Comparison of ENCODE assay signal across 10 cellular contexts in genomic region chr11:8056810-8057463, GRCh38. TPM values are rescaled to one million over a fixed set of nuclear protein-coding genes. Genes with fewer than 3 reads are reported as not detected.
DNase-seq lines count a peak whose midpoint lies in the region; ATAC-seq and TF ChIP-seq lines count a peak whose summit lies in the region.
"Had no signal": no experiment of that assay in that cellular context is flagged by ENCODE, and none has a peak within 500 bp of the region (broad histone marks: within the 10 kb centered on the region; RNA-seq: fewer than 3 reads in every experiment).

No MANE protein-coding gene starts in this region.

- H3K27me3 ChIP-seq in heart left ventricle (no peaks in the 10 kb centered on the region), psoas muscle (ENCODE audit: insufficient read depth in 3 of 3, low read length in 2 of 3) (no peaks in the 10 kb centered on the region)

- H3K4me1 ChIP-seq in heart left ventricle (peaks cover 0 to 32% (median 17%) of the 10 kb centered on the region in 12 donors), psoas muscle (no peaks in the 10 kb centered on the region)

- H3K4me1 Mint-ChIP-seq in T-helper 17 cell = peaks cover 6% of the 10 kb centered on the region

- H3K36me3 Mint-ChIP-seq in T-helper 17 cell (ENCODE audit: low read depth) = no peaks in the 10 kb centered on the region

- 54 to 67% (median 59%) methylated on average over 12 of the region's 12 CpGs for WGBS in heart left ventricle, 4 donors
- WGBS in psoas muscle, 3 donors = 33 to 53% (median 48%) methylated on average over 12 of the region's 12 CpGs

- no peak for TF ChIP-seq POLR2A in heart left ventricle (IDR thresholded peaks at IDR 0.05)

- H3K36me3 ChIP-seq in heart left ventricle (no peaks in the 10 kb centered on the region), psoas muscle (ENCODE audit: insufficient read depth in 1 of 2, low read depth in 1 of 2) (no peaks in the 10 kb centered on the region)

- DNase-seq in EH (ENCODE audit: low read depth) = peak; percentile 63
- DNase-seq in T-helper 17 cell = no peak
- peak in 2 of 5 donors; percentile 67 to 69 for DNase-seq in heart left ventricle
- DNase-seq in psoas muscle = peak; percentile 60 to 82
- no peak for DNase-seq in NCI-H2081 treated with DMSO at 0.1 percent for 48 hours (lab: John Stamatoyannopoulos, UW)
- DNase-seq: NCI-H1105 treated with DMSO at 0.1 percent for 48 hours, SHP77 had no signal

- intact Hi-C loops in heart left ventricle (cut with DNase I) (no loop called here), psoas muscle (cut with DNase I) (no loop called here)

- H3K4me3 ChIP-seq in heart left ventricle (no peak overlapping the region), psoas muscle (no peak overlapping the region)

- no peak overlapping the region for H3K4me3 Mint-ChIP-seq in T-helper 17 cell

- TF ChIP-seq CTCF in heart left ventricle (IDR thresholded peaks at IDR 0.05) (no peak), psoas muscle (IDR thresholded peaks at IDR 0.05) (no peak)

- ATAC-seq in T-helper 17 cell (no peak), heart left ventricle (peak; percentile 57 to 74 (median 68)), psoas muscle (peak in 3 of 4 donors; percentile 48 to 80 (median 61)), HG03469 (IDR thresholded peaks at IDR 0.05; ENCODE audit: unreplicated experiment) (no peak), GM18858 (IDR thresholded peaks at IDR 0.05; ENCODE audit: unreplicated experiment) (no peak), HG03097 (IDR thresholded peaks at IDR 0.05; ENCODE audit: low FRiP score, unreplicated experiment) (no peak)

- H3K27ac ChIP-seq in heart left ventricle = peak overlapping the region in 8 of 12 donors; percentile 17 to 72 (median 35)
- no peak overlapping the region for H3K27ac ChIP-seq in psoas muscle

- H3K27me3 Mint-ChIP-seq in T-helper 17 cell = peaks cover 12% of the 10 kb centered on the region

- H3K9me3 ChIP-seq in T-helper 17 cell (ENCODE audit: control insufficient read depth, low read length, poor library complexity, severe bottlenecking) (no peaks in the 10 kb centered on the region), heart left ventricle (no peaks in the 10 kb centered on the region), psoas muscle (no peaks in the 10 kb centered on the region)

- peak overlapping the region; percentile 72 for H3K27ac Mint-ChIP-seq in T-helper 17 cell

RNA-seq across cellular contexts. Expression of gene TUB, which starts 24.1 kb away (rescaled TPM):
- total RNA-seq in T-helper 17 cell = under 1 TPM; 0.37 to 0.72 TPM
- 10 to 100 TPM; 11.7 to 38.8 (median 18.9) TPM for total RNA-seq in heart left ventricle
- 1 to 10 TPM; 4.7 to 5.7 TPM for polyA plus RNA-seq in heart left ventricle
- 1 to 10 TPM in 3 of 4 donors, under 1 TPM in 1; 0.91 to 4.6 (median 1.3) TPM for total RNA-seq in psoas muscle
- polyA plus RNA-seq in psoas muscle = under 1 TPM; 0.25 to 0.51 (median 0.39) TPM

Comparison
In these comparisons a context has a peak if more than half of its experiments do, and no peak if none do; other contexts are left out.
1. DNase-seq: peak in EH (single experiment) and psoas muscle (2 of 2); none in T-helper 17 cell (0 of 3) and NCI-H2081 treated with DMSO at 0.1 percent for 48 hours (single experiment).
2. ATAC-seq: peak in heart left ventricle (4 of 4) and psoas muscle (3 of 4); none in T-helper 17 cell (single experiment), HG03469 (single experiment), GM18858 (single experiment) and HG03097 (single experiment).